In genomic region chr3:105866656-105867653, GRCh38 we compare ENCODE assay signal across 8 cellular contexts. TPM values are rescaled to one million over a fixed set of nuclear protein-coding genes. Genes with fewer than 3 reads are reported as not detected.
A peak's percentile ranks its signal among the peaks of the same experiment; 100 is the strongest.
DNase-seq lines count a peak whose midpoint lies in the region; ATAC-seq and TF ChIP-seq lines count a peak whose summit lies in the region.

No MANE protein-coding gene starts in this region.

- H3K4me3 ChIP-seq in Caco-2 (ENCODE audit: low read depth, low read length) = peak overlapping the region; percentile 99
- H3K4me3 ChIP-seq in gastroesophageal sphincter = peak overlapping the region; percentile 81 to 91
- peak overlapping the region; percentile 71 to 96 (median 90) for H3K4me3 ChIP-seq in skin epidermis

- intact Hi-C loops in Caco-2 (cut with micrococcal nuclease; ENCODE audit: unreplicated experiment) = loop anchor here (5.0 to 10.0 kb wide), 2 partner anchors 180 to 258 kb away; no protein-coding TSS in a partner anchor
- intact Hi-C loops in activated CD4-positive, alpha-beta memory T cell treated with anti-CD3 and anti-CD28 coated beads for 36 hours (cut with micrococcal nuclease) = loop anchor here (1.0 to 5.0 kb wide), 8 partner anchors 31 to 560 kb away; no protein-coding TSS in a partner anchor

- no peaks in the 10 kb centered on the region; the same call in 1 of the 2 replicates for H3K36me3 ChIP-seq in Caco-2 (ENCODE audit: control insufficient read depth, insufficient read depth, low read length)
- no peaks in the 10 kb centered on the region for H3K36me3 ChIP-seq in gastroesophageal sphincter

- TF ChIP-seq CTCF in Caco-2 (IDR thresholded peaks at IDR 0.05; ENCODE audit: insufficient read depth in 1 of 2, low read depth in 1 of 2, low read length in 1 of 2, severe bottlenecking in 1 of 2, unreplicated experiment in 1 of 2) = no peak
- TF ChIP-seq CTCF in gastroesophageal sphincter (IDR thresholded peaks at IDR 0.05) = no peak

- TF ChIP-seq POLR2A in gastroesophageal sphincter (IDR thresholded peaks at IDR 0.05) = no peak

- H3K36me3 Mint-ChIP-seq in Caco-2 (ENCODE audit: insufficient read depth, unreplicated experiment) = peaks cover 16% of the 10 kb centered on the region
- peaks cover 42% of the 10 kb centered on the region for H3K36me3 Mint-ChIP-seq in activated CD4-positive, alpha-beta memory T cell treated with anti-CD3 and anti-CD28 coated beads for 36 hours

- WGBS in gastroesophageal sphincter (ENCODE audit: low coverage in 1 of 2), 2 donors = 39 to 44% methylated on average over 9 of the region's 9 CpGs

- peak in 1 of 2 experiments; percentile 14 for DNase-seq in Caco-2
- DNase-seq in activated CD4-positive, alpha-beta memory T cell treated with anti-CD3 and anti-CD28 coated beads for 36 hours = peak; percentile 33
- no peak for DNase-seq in NCI-H524 (lab: John Stamatoyannopoulos, UW)
- no peak for DNase-seq in epidermal melanocyte (ENCODE audit: insufficient read length, low spot score)

- POLR2A ChIA-PET in Caco-2 (lab: Charles Lee) = no interaction called here
- POLR2A ChIA-PET in activated CD4-positive, alpha-beta memory T cell treated with anti-CD3 and anti-CD28 coated beads for 36 hours (lab: Charles Lee) = interaction anchor here (0.8 to 2.8 kb wide), 14 partner anchors 9 to 339 kb away, joined by 3 to 15 read pairs (median 4); no protein-coding TSS in a partner anchor

- H3K27me3 ChIP-seq in Caco-2 (replicated peaks; ENCODE audit: control insufficient read depth, insufficient read depth, low read length) (no peaks in the 10 kb centered on the region), gastroesophageal sphincter (no peaks in the 10 kb centered on the region)

- H3K4me1 ChIP-seq in Caco-2 (peaks cover 18% of the 10 kb centered on the region), gastroesophageal sphincter (peaks cover 4 to 62% (median 6%) of the 10 kb centered on the region in 3 donors)

- peak overlapping the region; percentile 94 for H3K27ac Mint-ChIP-seq in Caco-2 (ENCODE audit: unreplicated experiment)
- H3K27ac Mint-ChIP-seq in activated CD4-positive, alpha-beta memory T cell treated with anti-CD3 and anti-CD28 coated beads for 36 hours = peak overlapping the region; percentile 94

- H3K27me3 Mint-ChIP-seq in Caco-2 (ENCODE audit: insufficient read depth, unreplicated experiment) = no peaks in the 10 kb centered on the region
- H3K27me3 Mint-ChIP-seq in activated CD4-positive, alpha-beta memory T cell treated with anti-CD3 and anti-CD28 coated beads for 36 hours = no peaks in the 10 kb centered on the region

- no peak for TF ChIP-seq EP300 in gastroesophageal sphincter (IDR thresholded peaks at IDR 0.05)

- H3K9me3 Mint-ChIP-seq in Caco-2 (ENCODE audit: unreplicated experiment) = no peaks in the 10 kb centered on the region
- H3K9me3 Mint-ChIP-seq in activated CD4-positive, alpha-beta memory T cell treated with anti-CD3 and anti-CD28 coated beads for 36 hours = no peaks in the 10 kb centered on the region

- H3K4me1 Mint-ChIP-seq in Caco-2 (ENCODE audit: low read depth, unreplicated experiment) = no peaks in the 10 kb centered on the region
- peaks cover 40% of the 10 kb centered on the region for H3K4me1 Mint-ChIP-seq in activated CD4-positive, alpha-beta memory T cell treated with anti-CD3 and anti-CD28 coated beads for 36 hours (ENCODE audit: low read depth)

- CTCF ChIA-PET in Caco-2 (lab: Charles Lee) = no interaction called here
- CTCF ChIA-PET in activated CD4-positive, alpha-beta memory T cell treated with anti-CD3 and anti-CD28 coated beads for 36 hours (lab: Charles Lee) = interaction anchor here (0.6 to 2.4 kb wide), 4 partner anchors 30 to 180 kb away, joined by 3 to 7 read pairs (median 3); no protein-coding TSS in a partner anchor

- no peaks in the 10 kb centered on the region for H3K9me3 ChIP-seq in Caco-2
- H3K9me3 ChIP-seq in gastroesophageal sphincter = no peaks in the 10 kb centered on the region

- ATAC-seq in GM19372 (IDR thresholded peaks at IDR 0.05; ENCODE audit: low read depth, unreplicated experiment) = peak; percentile 20
- peak; percentile 38 for ATAC-seq in HG03378 (IDR thresholded peaks at IDR 0.05; ENCODE audit: unreplicated experiment)
- no peak for ATAC-seq in gastroesophageal sphincter

- H3K4me3 Mint-ChIP-seq in Caco-2 (ENCODE audit: unreplicated experiment) = peak overlapping the region; percentile 89
- H3K4me3 Mint-ChIP-seq in activated CD4-positive, alpha-beta memory T cell treated with anti-CD3 and anti-CD28 coated beads for 36 hours = peak overlapping the region; percentile 94

- H3K27ac ChIP-seq in gastroesophageal sphincter = peak overlapping the region; percentile 94 to 98 (median 96)
- peak overlapping the region in 20 of 21 experiments; percentile 33 to 99 (median 96) for H3K27ac ChIP-seq in skin epidermis

- no TSS peak for BruUV-seq in Caco-2 (replicated peaks; lab: Mats Ljungman, UMichigan)

RNA-seq across cellular contexts. Expression of gene CBLB, which starts 1.9 kb away (rescaled TPM):
- 29.6 and 34.3 TPM in 2 replicates for total RNA-seq in Caco-2 (2022)
- 10 to 100 TPM; 86.1 to 88.2 TPM for total RNA-seq in activated CD4-positive, alpha-beta memory T cell treated with anti-CD3 and anti-CD28 coated beads for 36 hours
- 10 to 100 TPM; 27.4 to 59.4 (median 40.4) TPM for total RNA-seq in gastroesophageal sphincter
